11 cellular contexts compared by ENCODE assay signal in the genomic region with DNA sequence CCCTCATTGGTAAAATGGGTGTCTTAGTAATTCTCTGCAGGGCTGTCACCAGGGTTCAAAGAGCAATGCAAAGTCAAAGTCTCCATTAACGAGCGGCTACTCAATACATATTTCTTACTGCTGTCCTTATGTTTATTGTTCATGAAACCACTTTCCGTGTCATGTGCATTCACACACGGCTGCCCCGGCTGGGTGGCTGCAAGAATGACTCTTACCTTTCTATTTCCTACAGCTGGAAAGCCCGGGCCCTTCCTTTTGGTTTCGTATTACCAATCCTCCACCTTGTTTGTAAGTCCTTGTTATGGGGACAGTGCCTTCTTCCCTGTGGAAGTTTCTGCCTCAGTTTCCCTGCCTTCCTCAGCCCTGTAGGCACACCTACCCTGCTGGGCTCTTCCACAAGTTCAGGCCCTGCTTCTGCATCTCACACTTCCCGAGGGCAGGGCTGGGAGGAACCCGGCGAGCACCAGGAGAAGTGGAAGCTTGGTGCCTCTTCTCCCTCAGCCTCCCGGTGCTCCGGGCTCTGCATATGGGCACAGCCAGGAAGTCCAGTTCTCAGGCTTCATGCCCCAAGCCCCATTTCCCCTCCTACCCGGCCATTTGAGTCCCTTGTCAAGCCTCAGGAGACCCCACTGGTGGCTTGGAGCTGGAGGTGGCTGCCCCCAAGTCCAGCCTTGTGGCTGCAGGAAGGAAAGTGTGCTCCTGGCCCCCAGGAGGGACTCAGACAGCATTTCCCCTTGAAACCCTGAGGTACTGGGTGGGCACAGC. TPM values are rescaled to one million over a fixed set of nuclear protein-coding genes. Genes with fewer than 3 reads are reported as not detected.
A peak's percentile ranks its signal among the peaks of the same experiment; 100 is the strongest.
DNase-seq lines count a peak whose midpoint lies in the region; ATAC-seq and TF ChIP-seq lines count a peak whose summit lies in the region.
"Had no signal": no experiment of that assay in that cellular context is flagged by ENCODE, and none has a peak within 500 bp of the region (broad histone marks: within the 10 kb centered on the region; RNA-seq: fewer than 3 reads in every experiment).

No MANE protein-coding gene starts in this region.

- peaks cover 2 to 18% (median 14%) of the 10 kb centered on the region in 8 donors for H3K9me3 Mint-ChIP-seq in CD4-positive, alpha-beta memory T cell
- H3K9me3 Mint-ChIP-seq in WTC11, result peaks cover 10% of the 10 kb centered on the region

- H3K79me2 ChIP-seq in GM23248 (ENCODE audit: insufficient read depth), result no peaks in the 10 kb centered on the region

- DNase-seq in CD4-positive, alpha-beta memory T cell, result no peak
- DNase-seq in Peyer's patch, result peak in 2 of 3 donors; percentile 73 to 77
- no peak for DNase-seq in WTC11 (ENCODE audit: low spot score)
- no peak for DNase-seq in activated gamma-delta T cell (lab: John Stamatoyannopoulos, UW)
- no peak for DNase-seq in GM23248
- no peak for DNase-seq in NOMO-1 (lab: John Stamatoyannopoulos, UW; ENCODE audit: unreplicated experiment in 2 of 2)
- DNase-seq: heart right ventricle had no signal

- H3K4me1 Mint-ChIP-seq in CD4-positive, alpha-beta memory T cell, result peaks cover 73 to 97% (median 84%) of the 10 kb centered on the region in 4 donors
- peaks cover 29% of the 10 kb centered on the region for H3K4me1 Mint-ChIP-seq in WTC11

- in situ Hi-C loops in GM23248 (cut with MboI), result no loop called here

- H3K9ac ChIP-seq in GM23248, result no peak overlapping the region

- H3K4me2 ChIP-seq in GM23248 (ENCODE audit: unreplicated experiment), result no peak overlapping the region

- 63 to 68% methylated on average over 13 of the region's 13 CpGs for WGBS in GM23248 (ENCODE audit: low coverage in 1 of 2, low lambda C conversion rate in 2 of 2, missing lambda C conversion rate in 2 of 2), 2 experiments

- no peak for TF ChIP-seq POLR2A in Peyer's patch (IDR thresholded peaks at IDR 0.05)

- POLR2A ChIA-PET in CD4-positive, alpha-beta memory T cell (lab: Charles Lee; ENCODE audit: partially characterized antibody), result interaction anchor here (0.7 to 7.3 kb wide), 6 partner anchors 14 to 534 kb away, joined by 3 to 93 read pairs (median 4); a partner anchor contains a TSS
- POLR2A ChIA-PET in WTC11 (lab: Charles Lee), result no interaction called here

- no peak for TF ChIP-seq CTCF in Peyer's patch (IDR thresholded peaks at IDR 0.05)
- no peak for TF ChIP-seq CTCF in WTC11 (IDR thresholded peaks at IDR 0.05)

- H4K20me1 ChIP-seq in GM23248 (ENCODE audit: insufficient read depth), result no peaks in the 10 kb centered on the region

- H3K27me3 Mint-ChIP-seq in CD4-positive, alpha-beta memory T cell, result no peaks in the 10 kb centered on the region
- no peaks in the 10 kb centered on the region for H3K27me3 Mint-ChIP-seq in WTC11 (ENCODE audit: low read depth)

- peaks cover 87% of the 10 kb centered on the region for H3K4me1 ChIP-seq in CD4-positive, alpha-beta memory T cell (ENCODE audit: insufficient read depth, low read length)
- peaks cover 0 to 18% (median 7%) of the 10 kb centered on the region in 4 donors for H3K4me1 ChIP-seq in Peyer's patch
- H3K4me1 ChIP-seq in GM23248 (ENCODE audit: insufficient read depth), result no peaks in the 10 kb centered on the region

- H3K9me3 ChIP-seq in CD4-positive, alpha-beta memory T cell (ENCODE audit: control insufficient read depth in 1 of 2, low read length in 2 of 2), result no peaks in the 10 kb centered on the region
- no peaks in the 10 kb centered on the region for H3K9me3 ChIP-seq in Peyer's patch
- H3K9me3 ChIP-seq in GM23248 (ENCODE audit: low read depth), result no peaks in the 10 kb centered on the region
- H3K9me3 ChIP-seq: neutrophil had no signal

- no peak overlapping the region for H3K27ac ChIP-seq in CD4-positive, alpha-beta memory T cell (ENCODE audit: low read depth, low read length)
- H3K27ac ChIP-seq in Peyer's patch, result peak overlapping the region in 1 of 4 donors; percentile 53
- no peak overlapping the region for H3K27ac ChIP-seq in GM23248
- H3K27ac ChIP-seq: heart right ventricle, neutrophil had no signal

- peak overlapping the region; percentile 1 to 91 (median 82) for H3K27ac Mint-ChIP-seq in CD4-positive, alpha-beta memory T cell
- no peak overlapping the region for H3K27ac Mint-ChIP-seq in WTC11

- peaks cover 12 to 23% of the 10 kb centered on the region in 2 donors for H3K36me3 Mint-ChIP-seq in CD4-positive, alpha-beta memory T cell
- no peaks in the 10 kb centered on the region; the same call in 1 of the 2 replicates for H3K36me3 Mint-ChIP-seq in WTC11

- ATAC-seq in GM18873 (IDR thresholded peaks at IDR 0.05; ENCODE audit: low FRiP score, unreplicated experiment), result peak; percentile 51
- peak; percentile 43 for ATAC-seq in HG02840 (IDR thresholded peaks at IDR 0.05; ENCODE audit: low FRiP score, unreplicated experiment)
- ATAC-seq in WTC11, result no peak
- ATAC-seq: heart right ventricle had no signal

- H3F3A ChIP-seq in GM23248 (ENCODE audit: insufficient read depth), result no peaks in the 10 kb centered on the region

- CTCF ChIA-PET in CD4-positive, alpha-beta memory T cell (lab: Charles Lee; ENCODE audit: partially characterized antibody), result interaction anchor here (0.7 to 4.0 kb wide), 2 partner anchors 19 to 38 kb away, joined by 3 to 35 read pairs; a partner anchor contains a TSS
- CTCF ChIA-PET in WTC11 (lab: Charles Lee), result interaction anchor here (2.2 kb wide), 1 partner anchor 18 kb away, joined by 12 read pairs; a partner anchor contains a TSS

- no peak overlapping the region for H3K4me3 ChIP-seq in CD4-positive, alpha-beta memory T cell (ENCODE audit: low read length in 2 of 2)
- no peak overlapping the region for H3K4me3 ChIP-seq in Peyer's patch
- H3K4me3 ChIP-seq in GM23248, result no peak overlapping the region
- H3K4me3 ChIP-seq: heart right ventricle had no signal

- intact Hi-C loops in CD4-positive, alpha-beta memory T cell (cut with micrococcal nuclease), result no loop called here

- no peaks in the 10 kb centered on the region for H3K27me3 ChIP-seq in CD4-positive, alpha-beta memory T cell (ENCODE audit: insufficient read depth, low read length)
- H3K27me3 ChIP-seq in Peyer's patch (no peaks in the 10 kb centered on the region), GM23248 (replicated peaks; ENCODE audit: insufficient read depth) (0 out of 2 replicates have a peak, but pooled peaks cover 4% of the 10 kb centered on the region)
- H3K27me3 ChIP-seq: heart right ventricle, neutrophil had no signal

- no peak overlapping the region for H2AFZ ChIP-seq in GM23248

- peak overlapping the region in 6 of 8 donors; percentile 27 to 84 (median 44) for H3K4me3 Mint-ChIP-seq in CD4-positive, alpha-beta memory T cell
- no peak overlapping the region for H3K4me3 Mint-ChIP-seq in WTC11
- H3K4me3 Mint-ChIP-seq: brain had no signal

- H3K9me2 ChIP-seq in GM23248 (ENCODE audit: insufficient read depth), result no peaks in the 10 kb centered on the region

- H3K36me3 ChIP-seq in CD4-positive, alpha-beta memory T cell (ENCODE audit: insufficient read depth, low read length), result no peaks in the 10 kb centered on the region
- H3K36me3 ChIP-seq in Peyer's patch (no peaks in the 10 kb centered on the region), GM23248 (ENCODE audit: low read depth) (no peaks in the 10 kb centered on the region)
- H3K36me3 ChIP-seq: heart right ventricle, neutrophil had no signal

TF ChIP-seq in WTC11, 78 proteins besides CTCF, POLR2A, EP300 and RAD21 (continues in another document):
- no peak for TF ChIP-seq ZNF416 (CRISPR knock-in tag; IDR thresholded peaks at IDR 0.05)
- TF ChIP-seq SOX15 (CRISPR knock-in tag; IDR thresholded peaks at IDR 0.05), result no peak
- TF ChIP-seq SMAD3 (CRISPR knock-in tag; IDR thresholded peaks at IDR 0.05; ENCODE audit: borderline replicate concordance), result no peak
- TF ChIP-seq, protein P1, sequence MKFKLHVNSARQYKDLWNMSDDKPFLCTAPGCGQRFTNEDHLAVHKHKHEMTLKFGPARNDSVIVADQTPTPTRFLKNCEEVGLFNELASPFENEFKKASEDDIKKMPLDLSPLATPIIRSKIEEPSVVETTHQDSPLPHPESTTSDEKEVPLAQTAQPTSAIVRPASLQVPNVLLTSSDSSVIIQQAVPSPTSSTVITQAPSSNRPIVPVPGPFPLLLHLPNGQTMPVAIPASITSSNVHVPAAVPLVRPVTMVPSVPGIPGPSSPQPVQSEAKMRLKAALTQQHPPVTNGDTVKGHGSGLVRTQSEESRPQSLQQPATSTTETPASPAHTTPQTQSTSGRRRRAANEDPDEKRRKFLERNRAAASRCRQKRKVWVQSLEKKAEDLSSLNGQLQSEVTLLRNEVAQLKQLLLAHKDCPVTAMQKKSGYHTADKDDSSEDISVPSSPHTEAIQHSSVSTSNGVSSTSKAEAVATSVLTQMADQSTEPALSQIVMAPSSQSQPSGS (CRISPR knock-in tag; IDR thresholded peaks at IDR 0.05; ENCODE audit: borderline replicate concordance, low read depth), result no peak
- TF ChIP-seq, protein P2, sequence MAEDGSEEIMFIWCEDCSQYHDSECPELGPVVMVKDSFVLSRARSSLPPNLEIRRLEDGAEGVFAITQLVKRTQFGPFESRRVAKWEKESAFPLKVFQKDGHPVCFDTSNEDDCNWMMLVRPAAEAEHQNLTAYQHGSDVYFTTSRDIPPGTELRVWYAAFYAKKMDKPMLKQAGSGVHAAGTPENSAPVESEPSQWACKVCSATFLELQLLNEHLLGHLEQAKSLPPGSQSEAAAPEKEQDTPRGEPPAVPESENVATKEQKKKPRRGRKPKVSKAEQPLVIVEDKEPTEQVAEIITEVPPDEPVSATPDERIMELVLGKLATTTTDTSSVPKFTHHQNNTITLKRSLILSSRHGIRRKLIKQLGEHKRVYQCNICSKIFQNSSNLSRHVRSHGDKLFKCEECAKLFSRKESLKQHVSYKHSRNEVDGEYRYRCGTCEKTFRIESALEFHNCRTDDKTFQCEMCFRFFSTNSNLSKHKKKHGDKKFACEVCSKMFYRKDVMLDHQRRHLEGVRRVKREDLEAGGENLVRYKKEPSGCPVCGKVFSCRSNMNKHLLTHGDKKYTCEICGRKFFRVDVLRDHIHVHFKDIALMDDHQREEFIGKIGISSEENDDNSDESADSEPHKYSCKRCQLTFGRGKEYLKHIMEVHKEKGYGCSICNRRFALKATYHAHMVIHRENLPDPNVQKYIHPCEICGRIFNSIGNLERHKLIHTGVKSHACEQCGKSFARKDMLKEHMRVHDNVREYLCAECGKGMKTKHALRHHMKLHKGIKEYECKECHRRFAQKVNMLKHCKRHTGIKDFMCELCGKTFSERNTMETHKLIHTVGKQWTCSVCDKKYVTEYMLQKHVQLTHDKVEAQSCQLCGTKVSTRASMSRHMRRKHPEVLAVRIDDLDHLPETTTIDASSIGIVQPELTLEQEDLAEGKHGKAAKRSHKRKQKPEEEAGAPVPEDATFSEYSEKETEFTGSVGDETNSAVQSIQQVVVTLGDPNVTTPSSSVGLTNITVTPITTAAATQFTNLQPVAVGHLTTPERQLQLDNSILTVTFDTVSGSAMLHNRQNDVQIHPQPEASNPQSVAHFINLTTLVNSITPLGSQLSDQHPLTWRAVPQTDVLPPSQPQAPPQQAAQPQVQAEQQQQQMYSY (CRISPR knock-in tag; IDR thresholded peaks at IDR 0.05), result no peak

RNA-seq across cellular contexts. Expression of a gene that starts 18.7 kb away (rescaled TPM):
- total RNA-seq in CD4-positive, alpha-beta memory T cell, result 1 to 10 TPM; 4.2 TPM
- 1 to 10 TPM; 3.7 to 4.5 TPM for polyA plus RNA-seq in CD4-positive, alpha-beta memory T cell
- total RNA-seq in Peyer's patch, result 10 to 100 TPM in 3 of 4 donors, 1 to 10 TPM in 1; 6.3 to 49.5 (median 22.2) TPM
- total RNA-seq in WTC11 (2021), result 0.94 to 1.4 TPM (median 1.3 TPM) in 3 replicates
- 6.1 and 10.1 TPM in 2 replicates for total RNA-seq in GM23248 (2014; rRNA removed; shearing (Covaris generic))
- 8.5 and 10.4 TPM in 2 replicates for polyA plus RNA-seq in GM23248 (2016; fragmentation: Nextera tagmentation; extraction: Ambion mirVana)

Comparison
In these comparisons a context has a peak if more than half of its experiments do, and no peak if none do; other contexts are left out.
1. DNase-seq: peak in Peyer's patch (2 of 3); none in CD4-positive, alpha-beta memory T cell (0 of 5), WTC11 (single experiment), activated gamma-delta T cell (single experiment), GM23248 (single experiment) and NOMO-1 (0 of 2).